Comparison of ENCODE assay signal across 1 cellular context in the genomic region with DNA sequence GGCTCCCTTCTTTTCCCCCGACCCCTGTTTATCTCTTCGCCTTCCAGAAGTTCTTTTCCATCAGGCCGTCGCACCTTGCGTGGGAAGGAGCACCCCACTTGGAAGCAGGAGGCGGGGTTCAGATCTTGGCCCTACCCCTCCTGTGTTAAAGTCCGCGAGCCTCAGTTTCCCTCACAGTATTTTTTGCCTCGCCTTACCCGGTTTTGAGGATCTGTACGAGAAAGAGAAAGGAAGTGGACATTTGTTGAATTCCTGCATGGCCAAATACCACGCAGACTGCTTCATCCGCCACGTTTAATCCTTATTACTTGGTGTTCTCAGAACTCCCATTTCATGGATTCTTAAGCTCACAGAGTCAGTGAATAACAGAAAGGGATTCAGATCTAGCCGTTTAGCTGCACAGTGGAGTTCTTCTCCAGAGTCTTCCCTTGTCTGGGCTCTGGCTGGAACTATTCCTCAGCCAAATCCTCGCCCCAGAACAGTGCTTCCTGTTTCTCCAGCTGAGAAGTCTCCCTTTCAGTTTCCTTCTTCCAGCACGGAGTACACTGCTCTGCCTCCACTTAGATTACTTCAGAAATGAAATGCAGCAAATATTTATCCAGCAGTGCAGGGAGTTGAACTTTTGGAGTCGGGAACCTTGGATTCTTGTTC.
TF ChIP-seq lines count a peak whose summit lies in the region.

No MANE protein-coding gene starts in this region.

TF ChIP-seq in GM23338, 12 proteins besides CTCF, POLR2A, EP300 and RAD21 (continued from another document):
- TF ChIP-seq, protein P1, sequence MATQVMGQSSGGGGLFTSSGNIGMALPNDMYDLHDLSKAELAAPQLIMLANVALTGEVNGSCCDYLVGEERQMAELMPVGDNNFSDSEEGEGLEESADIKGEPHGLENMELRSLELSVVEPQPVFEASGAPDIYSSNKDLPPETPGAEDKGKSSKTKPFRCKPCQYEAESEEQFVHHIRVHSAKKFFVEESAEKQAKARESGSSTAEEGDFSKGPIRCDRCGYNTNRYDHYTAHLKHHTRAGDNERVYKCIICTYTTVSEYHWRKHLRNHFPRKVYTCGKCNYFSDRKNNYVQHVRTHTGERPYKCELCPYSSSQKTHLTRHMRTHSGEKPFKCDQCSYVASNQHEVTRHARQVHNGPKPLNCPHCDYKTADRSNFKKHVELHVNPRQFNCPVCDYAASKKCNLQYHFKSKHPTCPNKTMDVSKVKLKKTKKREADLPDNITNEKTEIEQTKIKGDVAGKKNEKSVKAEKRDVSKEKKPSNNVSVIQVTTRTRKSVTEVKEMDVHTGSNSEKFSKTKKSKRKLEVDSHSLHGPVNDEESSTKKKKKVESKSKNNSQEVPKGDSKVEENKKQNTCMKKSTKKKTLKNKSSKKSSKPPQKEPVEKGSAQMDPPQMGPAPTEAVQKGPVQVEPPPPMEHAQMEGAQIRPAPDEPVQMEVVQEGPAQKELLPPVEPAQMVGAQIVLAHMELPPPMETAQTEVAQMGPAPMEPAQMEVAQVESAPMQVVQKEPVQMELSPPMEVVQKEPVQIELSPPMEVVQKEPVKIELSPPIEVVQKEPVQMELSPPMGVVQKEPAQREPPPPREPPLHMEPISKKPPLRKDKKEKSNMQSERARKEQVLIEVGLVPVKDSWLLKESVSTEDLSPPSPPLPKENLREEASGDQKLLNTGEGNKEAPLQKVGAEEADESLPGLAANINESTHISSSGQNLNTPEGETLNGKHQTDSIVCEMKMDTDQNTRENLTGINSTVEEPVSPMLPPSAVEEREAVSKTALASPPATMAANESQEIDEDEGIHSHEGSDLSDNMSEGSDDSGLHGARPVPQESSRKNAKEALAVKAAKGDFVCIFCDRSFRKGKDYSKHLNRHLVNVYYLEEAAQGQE (IDR thresholded peaks at IDR 0.05; ENCODE audit: unreplicated experiment), result no peak
- TF ChIP-seq EZH2 (IDR thresholded peaks at IDR 0.05; ENCODE audit: low read depth, unreplicated experiment), result no peak
- TF ChIP-seq STAT1 (IDR thresholded peaks at IDR 0.05; ENCODE audit: unreplicated experiment), result no peak
- no peak for TF ChIP-seq NANOG (IDR thresholded peaks at IDR 0.05; ENCODE audit: borderline replicate concordance)
- TF ChIP-seq CREB1 (CRISPR knock-in tag; IDR thresholded peaks at IDR 0.05; ENCODE audit: low read depth), result no peak
- TF ChIP-seq JUNB (IDR thresholded peaks at IDR 0.05; ENCODE audit: unreplicated experiment), result no peak
- TF ChIP-seq EZH2phosphoT487 (IDR thresholded peaks at IDR 0.05; ENCODE audit: unreplicated experiment), result no peak
- TF ChIP-seq, protein P2, sequence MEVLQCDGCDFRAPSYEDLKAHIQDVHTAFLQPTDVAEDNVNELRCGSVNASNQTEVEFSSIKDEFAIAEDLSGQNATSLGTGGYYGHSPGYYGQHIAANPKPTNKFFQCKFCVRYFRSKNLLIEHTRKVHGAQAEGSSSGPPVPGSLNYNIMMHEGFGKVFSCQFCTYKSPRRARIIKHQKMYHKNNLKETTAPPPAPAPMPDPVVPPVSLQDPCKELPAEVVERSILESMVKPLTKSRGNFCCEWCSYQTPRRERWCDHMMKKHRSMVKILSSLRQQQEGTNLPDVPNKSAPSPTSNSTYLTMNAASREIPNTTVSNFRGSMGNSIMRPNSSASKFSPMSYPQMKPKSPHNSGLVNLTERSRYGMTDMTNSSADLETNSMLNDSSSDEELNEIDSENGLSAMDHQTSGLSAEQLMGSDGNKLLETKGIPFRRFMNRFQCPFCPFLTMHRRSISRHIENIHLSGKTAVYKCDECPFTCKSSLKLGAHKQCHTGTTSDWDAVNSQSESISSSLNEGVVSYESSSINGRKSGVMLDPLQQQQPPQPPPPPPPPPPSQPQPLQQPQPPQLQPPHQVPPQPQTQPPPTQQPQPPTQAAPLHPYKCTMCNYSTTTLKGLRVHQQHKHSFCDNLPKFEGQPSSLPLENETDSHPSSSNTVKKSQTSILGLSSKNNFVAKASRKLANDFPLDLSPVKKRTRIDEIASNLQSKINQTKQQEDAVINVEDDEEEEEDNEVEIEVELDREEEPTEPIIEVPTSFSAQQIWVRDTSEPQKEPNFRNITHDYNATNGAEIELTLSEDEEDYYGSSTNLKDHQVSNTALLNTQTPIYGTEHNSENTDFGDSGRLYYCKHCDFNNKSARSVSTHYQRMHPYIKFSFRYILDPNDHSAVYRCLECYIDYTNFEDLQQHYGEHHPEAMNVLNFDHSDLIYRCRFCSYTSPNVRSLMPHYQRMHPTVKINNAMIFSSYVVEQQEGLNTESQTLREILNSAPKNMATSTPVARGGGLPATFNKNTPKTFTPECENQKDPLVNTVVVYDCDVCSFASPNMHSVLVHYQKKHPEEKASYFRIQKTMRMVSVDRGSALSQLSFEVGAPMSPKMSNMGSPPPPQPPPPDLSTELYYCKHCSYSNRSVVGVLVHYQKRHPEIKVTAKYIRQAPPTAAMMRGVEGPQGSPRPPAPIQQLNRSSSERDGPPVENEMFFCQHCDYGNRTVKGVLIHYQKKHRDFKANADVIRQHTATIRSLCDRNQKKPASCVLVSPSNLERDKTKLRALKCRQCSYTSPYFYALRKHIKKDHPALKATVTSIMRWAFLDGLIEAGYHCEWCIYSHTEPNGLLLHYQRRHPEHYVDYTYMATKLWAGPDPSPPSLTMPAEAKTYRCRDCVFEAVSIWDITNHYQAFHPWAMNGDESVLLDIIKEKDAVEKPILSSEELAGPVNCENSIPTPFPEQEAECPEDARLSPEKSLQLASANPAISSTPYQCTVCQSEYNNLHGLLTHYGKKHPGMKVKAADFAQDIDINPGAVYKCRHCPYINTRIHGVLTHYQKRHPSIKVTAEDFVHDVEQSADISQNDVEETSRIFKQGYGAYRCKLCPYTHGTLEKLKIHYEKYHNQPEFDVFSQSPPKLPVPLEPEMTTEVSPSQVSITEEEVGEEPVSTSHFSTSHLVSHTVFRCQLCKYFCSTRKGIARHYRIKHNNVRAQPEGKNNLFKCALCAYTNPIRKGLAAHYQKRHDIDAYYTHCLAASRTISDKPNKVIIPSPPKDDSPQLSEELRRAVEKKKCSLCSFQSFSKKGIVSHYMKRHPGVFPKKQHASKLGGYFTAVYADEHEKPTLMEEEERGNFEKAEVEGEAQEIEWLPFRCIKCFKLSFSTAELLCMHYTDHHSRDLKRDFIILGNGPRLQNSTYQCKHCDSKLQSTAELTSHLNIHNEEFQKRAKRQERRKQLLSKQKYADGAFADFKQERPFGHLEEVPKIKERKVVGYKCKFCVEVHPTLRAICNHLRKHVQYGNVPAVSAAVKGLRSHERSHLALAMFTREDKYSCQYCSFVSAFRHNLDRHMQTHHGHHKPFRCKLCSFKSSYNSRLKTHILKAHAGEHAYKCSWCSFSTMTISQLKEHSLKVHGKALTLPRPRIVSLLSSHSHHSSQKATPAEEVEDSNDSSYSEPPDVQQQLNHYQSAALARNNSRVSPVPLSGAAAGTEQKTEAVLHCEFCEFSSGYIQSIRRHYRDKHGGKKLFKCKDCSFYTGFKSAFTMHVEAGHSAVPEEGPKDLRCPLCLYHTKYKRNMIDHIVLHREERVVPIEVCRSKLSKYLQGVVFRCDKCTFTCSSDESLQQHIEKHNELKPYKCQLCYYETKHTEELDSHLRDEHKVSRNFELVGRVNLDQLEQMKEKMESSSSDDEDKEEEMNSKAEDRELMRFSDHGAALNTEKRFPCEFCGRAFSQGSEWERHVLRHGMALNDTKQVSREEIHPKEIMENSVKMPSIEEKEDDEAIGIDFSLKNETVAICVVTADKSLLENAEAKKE (CRISPR knock-in tag; IDR thresholded peaks at IDR 0.05), result no peak
